8 cellular contexts compared by ENCODE assay signal in genomic region chr18:44709297-44710117, GRCh38. TPM values are rescaled to one million over a fixed set of nuclear protein-coding genes. Genes with fewer than 3 reads are reported as not detected.
DNase-seq lines count a peak whose midpoint lies in the region; ATAC-seq and TF ChIP-seq lines count a peak whose summit lies in the region.

No MANE protein-coding gene starts in this region.

- H3K79me2 ChIP-seq in osteoblast (ENCODE audit: insufficient read depth, low read length), result no peaks in the 10 kb centered on the region

- H3K27ac ChIP-seq in Peyer's patch (peak overlapping the region; percentile 33 to 66 (median 58)), osteoblast (ENCODE audit: low read depth, low read length) (no peak overlapping the region), aorta (ENCODE audit: low read depth in 1 of 2, low read length in 2 of 2) (peak overlapping the region in 1 of 2 donors; percentile 59)

- ATAC-seq in GM18858 (IDR thresholded peaks at IDR 0.05; ENCODE audit: unreplicated experiment), result peak; percentile 98
- ATAC-seq in HG02571 (IDR thresholded peaks at IDR 0.05; ENCODE audit: unreplicated experiment), result peak; percentile 96
- no peak for ATAC-seq in aorta (ENCODE audit: low FRiP score)

- peaks cover 0 to 13% (median 3%) of the 10 kb centered on the region in 4 donors for H3K4me1 ChIP-seq in Peyer's patch
- H3K4me1 ChIP-seq in osteoblast (ENCODE audit: insufficient read depth, low read length), result no peaks in the 10 kb centered on the region
- H3K4me1 ChIP-seq in aorta (ENCODE audit: control insufficient read depth in 1 of 2, insufficient read depth in 2 of 2, low read length in 2 of 2), result peaks cover 0 to 2% of the 10 kb centered on the region in 2 donors

- no peak overlapping the region for H2AFZ ChIP-seq in osteoblast (ENCODE audit: low read length)

- no peak for TF ChIP-seq POLR2A in Peyer's patch (IDR thresholded peaks at IDR 0.05)

- H3K9me3 ChIP-seq in Peyer's patch (no peaks in the 10 kb centered on the region), osteoblast (ENCODE audit: low read depth, low read length) (no peaks in the 10 kb centered on the region), aorta (ENCODE audit: control insufficient read depth, low read length) (no peaks in the 10 kb centered on the region)

- DNase-seq in Peyer's patch, result peak in 1 of 3 donors; percentile 46
- no peak for DNase-seq in osteoblast (ENCODE audit: insufficient read length, low spot score, missing footprints)
- DNase-seq in activated CD4-positive, CD25-positive, alpha-beta regulatory T cell (lab: John Stamatoyannopoulos, UW), result no peak
- no peak for DNase-seq in islet precursor cell
- DNase-seq in aorta, result no peak
- DNase-seq in HPDE6-E6E7 (ENCODE audit: extremely low spot score), result no peak

- H4K20me1 ChIP-seq in osteoblast (ENCODE audit: insufficient read depth, low read length), result no peaks in the 10 kb centered on the region

- H3K36me3 ChIP-seq in Peyer's patch (no peaks in the 10 kb centered on the region), osteoblast (ENCODE audit: insufficient read depth, low read length) (no peaks in the 10 kb centered on the region), aorta (ENCODE audit: control insufficient read depth in 1 of 2, insufficient read depth in 2 of 2, low read length in 1 of 2) (peaks cover 0 to 2% of the 10 kb centered on the region in 2 donors)

- TF ChIP-seq CTCF in Peyer's patch (IDR thresholded peaks at IDR 0.05), result no peak
- TF ChIP-seq CTCF in osteoblast (IDR thresholded peaks at IDR 0.05; ENCODE audit: extremely low read depth, low read depth, low read length), result no peak

- 74 to 81% methylated on average over 9 of the region's 9 CpGs for WGBS in aorta, 2 donors

- peak overlapping the region; percentile 56 for H3K4me2 ChIP-seq in osteoblast (ENCODE audit: insufficient read depth, low read length)

- H3K27me3 ChIP-seq in Peyer's patch (no peaks in the 10 kb centered on the region), osteoblast (ENCODE audit: insufficient read depth, low read length) (no peaks in the 10 kb centered on the region), aorta (ENCODE audit: control insufficient read depth in 1 of 2, insufficient read depth in 2 of 2, low read length in 1 of 2) (no peaks in the 10 kb centered on the region)

- intact Hi-C loops in aorta (cut with DNase I), result no loop called here

- no peak overlapping the region for H3K4me3 ChIP-seq in Peyer's patch
- H3K4me3 ChIP-seq in osteoblast (ENCODE audit: insufficient read depth, low read length), result no peak overlapping the region
- no peak overlapping the region for H3K4me3 ChIP-seq in aorta (ENCODE audit: low read length in 2 of 2)

RNA-seq across cellular contexts. Expression of gene SETBP1, which starts 28.8 kb away (rescaled TPM):
- total RNA-seq in Peyer's patch, result 10 to 100 TPM in 3 of 4 donors, 1 to 10 TPM in 1; 3.3 to 86.6 (median 16.3) TPM
- total RNA-seq in osteoblast, result 22.8 and 23.0 TPM in 2 replicates
- total RNA-seq in aorta, result 10 to 100 TPM; 42.4 to 85.0 TPM
- polyA plus RNA-seq in aorta, result 1 to 10 TPM; 1.3 to 5.8 TPM
